9 cellular contexts compared by ENCODE assay signal in genomic region chr3:112132975-112133448, GRCh38. TPM values are rescaled to one million over a fixed set of nuclear protein-coding genes. Genes with fewer than 3 reads are reported as not detected.
DNase-seq lines count a peak whose midpoint lies in the region; ATAC-seq and TF ChIP-seq lines count a peak whose summit lies in the region.
"Had no signal": no experiment of that assay in that cellular context is flagged by ENCODE, and none has a peak within 500 bp of the region (broad histone marks: within the 10 kb centered on the region; RNA-seq: fewer than 3 reads in every experiment).

A gene with protein sequence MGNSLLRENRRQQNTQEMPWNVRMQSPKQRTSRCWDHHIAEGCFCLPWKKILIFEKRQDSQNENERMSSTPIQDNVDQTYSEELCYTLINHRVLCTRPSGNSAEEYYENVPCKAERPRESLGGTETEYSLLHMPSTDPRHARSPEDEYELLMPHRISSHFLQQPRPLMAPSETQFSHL (minus strand): TSS chr3:112133248. CDS start chr3:112133120, 128 bp downstream.

- peak within 1 kb of the TSS; percentile 65 for H3K4me3 ChIP-seq in CD8-positive, alpha-beta T cell (ENCODE audit: low read depth, low read length)

- in situ Hi-C loops in KBM-7 (cut with MboI; ENCODE audit: low pct_unique_long_range_greater_than_20kb, low sequenced_read_pairs), result loop anchor here (25.0 kb wide), 1 partner anchor 379 kb away; no protein-coding TSS in a partner anchor

- peak; percentile 78 for ATAC-seq in CD8-positive, alpha-beta T cell
- ATAC-seq in GM21381 (IDR thresholded peaks at IDR 0.05; ENCODE audit: unreplicated experiment) (peak; percentile 71), left ventricle myocardium superior (peak; percentile 81)

- peak within 1 kb of the TSS; percentile 45 for H3K27ac ChIP-seq in CD8-positive, alpha-beta T cell (ENCODE audit: low read depth, low read length)

- TF ChIP-seq CTCF in CD8-positive, alpha-beta T cell (IDR thresholded peaks at IDR 0.05), result no peak

- POLR2A ChIA-PET in CD8-positive, alpha-beta T cell (lab: Charles Lee), result no interaction called here

- H3K36me3 Mint-ChIP-seq in CD8-positive, alpha-beta T cell, result peaks cover 9% of the 10 kb centered on the region

- peaks cover 92% of the 10 kb centered on the region for H3K4me1 Mint-ChIP-seq in CD8-positive, alpha-beta T cell (ENCODE audit: low read depth)

- H3K27me3 Mint-ChIP-seq in CD8-positive, alpha-beta T cell (ENCODE audit: low read depth), result no peaks in the 10 kb centered on the region

- H3K36me3 ChIP-seq in CD8-positive, alpha-beta T cell (ENCODE audit: insufficient read depth, low read length), result no peaks in the 10 kb centered on the region

- no peaks in the 10 kb centered on the region for H3K9me3 ChIP-seq in CD8-positive, alpha-beta T cell (ENCODE audit: low read length)

- H3K4me1 ChIP-seq in CD8-positive, alpha-beta T cell (ENCODE audit: insufficient read depth, low read length), result peaks cover 68% of the 10 kb centered on the region

- no peaks in the 10 kb centered on the region for H3K9me3 Mint-ChIP-seq in CD8-positive, alpha-beta T cell

- H3K27me3 ChIP-seq in CD8-positive, alpha-beta T cell (ENCODE audit: insufficient read depth, low read length), result no peaks in the 10 kb centered on the region

- CTCF ChIA-PET in CD8-positive, alpha-beta T cell (lab: Charles Lee), result interaction anchor here (0.6 to 1.4 kb wide), 5 partner anchors 10 to 440 kb away, joined by 3 to 7 read pairs (median 3); no protein-coding TSS in a partner anchor

- peak within 1 kb of the TSS; percentile 94 for H3K4me3 Mint-ChIP-seq in CD8-positive, alpha-beta T cell

- intact Hi-C loops in CD8-positive, alpha-beta T cell (cut with DNase I, micrococcal nuclease), result loop anchor here in 1 of 2 experiments (2.0 kb wide), 1 partner anchor 60 kb away; no protein-coding TSS in a partner anchor
- intact Hi-C loops in left ventricle myocardium superior (cut with micrococcal nuclease), result no loop called here

- peak; percentile 34 to 79 (median 60) for DNase-seq in CD8-positive, alpha-beta T cell
- DNase-seq in KBM-7, result peak; percentile 69
- peak; percentile 77 for DNase-seq in activated CD8-positive, alpha-beta memory T cell treated with anti-CD3 and anti-CD28 coated beads for 24 hours
- DNase-seq in left ventricle myocardium superior, result peak; percentile 47
- DNase-seq in stimulated activated CD8-positive, alpha-beta memory T cell treated with anti-CD3 and anti-CD28 coated beads, Interleukin-15, amount 100 ng/mL, for 48 hours (ENCODE audit: low read depth in 2 of 2), result peak; percentile 34 to 45
- DNase-seq in COLO829 (ENCODE audit: low spot score), result no peak
- DNase-seq in HuH-7 (ENCODE audit: low spot score), result no peak

- H3K27ac Mint-ChIP-seq in CD8-positive, alpha-beta T cell, result peak within 1 kb of the TSS; percentile 95

RNA-seq across cellular contexts. Expression of the gene that starts here (rescaled TPM):
- 1 to 10 TPM; 3.1 to 4.3 TPM for total RNA-seq in CD8-positive, alpha-beta T cell
- total RNA-seq in left ventricle myocardium superior, result not detected
- total RNA-seq: endothelial cell of umbilical vein had no signal

Comparison
In these comparisons a context has a peak if more than half of its experiments do, and no peak if none do; other contexts are left out.
1. Peak in DNase-seq and ATAC-seq in left ventricle myocardium superior; RNA of the gene not detected or under 1 TPM.
2. DNase-seq: peak in CD8-positive, alpha-beta T cell (7 of 7), KBM-7 (single experiment), activated CD8-positive, alpha-beta memory T cell treated with anti-CD3 and anti-CD28 coated beads for 24 hours (single experiment) and stimulated activated CD8-positive, alpha-beta memory T cell treated with anti-CD3 and anti-CD28 coated beads, Interleukin-15, amount 100 ng/mL, for 48 hours (2 of 2); none in COLO829 (single experiment) and HuH-7 (single experiment).
3. Peak in every context shown above with its lines, with median percentiles within 50 percentile points of each other: ATAC-seq.